19 cellular contexts compared by ENCODE assay signal in the genomic region with DNA sequence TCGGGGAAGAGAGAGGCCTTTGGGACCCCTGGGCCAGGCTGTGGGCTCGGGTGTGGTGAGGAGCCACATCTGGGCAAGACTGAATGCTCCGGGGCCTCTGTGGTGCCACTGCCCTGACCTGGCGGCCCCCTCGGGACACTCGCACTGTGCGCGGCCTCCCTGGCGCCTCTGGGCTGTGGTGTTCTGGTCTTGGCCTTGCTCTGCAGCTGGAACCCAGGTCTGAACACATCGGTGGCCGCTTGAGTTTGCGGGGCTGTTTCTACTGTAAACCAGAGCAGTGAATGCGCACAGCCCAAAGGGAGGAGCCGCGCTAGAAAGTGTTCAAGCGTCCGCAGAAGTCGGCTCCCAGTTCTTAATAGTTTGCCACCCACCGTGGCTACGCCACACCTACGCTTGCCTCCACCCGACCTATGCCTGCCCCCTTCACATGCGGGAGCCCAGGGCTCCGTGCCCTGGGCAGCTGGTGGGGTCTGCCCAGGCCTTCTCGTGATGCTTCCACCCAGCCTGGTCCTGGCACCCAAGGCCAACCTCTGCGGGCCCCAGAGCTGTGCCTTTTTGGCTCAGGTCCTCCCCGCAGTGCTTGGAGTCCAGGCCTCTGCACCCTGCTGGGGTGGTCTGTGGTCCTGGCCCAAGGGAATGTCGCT.
"Had no signal": no experiment of that assay in that cellular context is flagged by ENCODE, and none has a peak within 500 bp of the region (broad histone marks: within the 10 kb centered on the region; RNA-seq: fewer than 3 reads in every experiment).

No MANE protein-coding gene starts in this region.

- H3K27ac Mint-ChIP-seq: activated CD4-positive, alpha-beta T cell treated with anti-CD3 and anti-CD28 coated beads, Interleukin-2, amount 10 ng/mL, durations not matched to agents 7 days and 5 days; activated CD8-positive, alpha-beta T cell treated with anti-CD3 and anti-CD28 coated beads, Interleukin-2, amount 10 ng/mL, durations not matched to agents 7 days and 5 days; activated naive CD4-positive, alpha-beta T cell treated with anti-CD3 and anti-CD28 coated beads for 36 hours; activated naive CD8-positive, alpha-beta T cell treated with anti-CD3 and anti-CD28 coated beads, Interleukin-2, amount 50 U/mL, for 24 hours; activated T-cell treated with anti-CD3 and anti-CD28 coated beads, Interleukin-2, amount 50 U/mL, for 24 hours; activated T-helper 2 cell treated with anti-CD3 and anti-CD28 coated beads, Interferon-gamma antibody, Interleukin-2, Interleukin-4, amounts not matched to agents 10 μg/mL and 5 μg/mL and 100 μg/mL, durations not matched to agents 14 hours and 24 hours and 36 hours; effector memory CD8-positive, alpha-beta T cell; mesothelial cell of epicardium had no signal

- H3K27me3 ChIP-seq: right lobe of liver had no signal

- H3K36me3 Mint-ChIP-seq: T-cell had no signal

- H3K9me3 ChIP-seq: esophagus squamous epithelium, psoas muscle, right lobe of liver had no signal

- H3K36me3 ChIP-seq: esophagus squamous epithelium, right lobe of liver had no signal

- ATAC-seq: activated CD8-positive, alpha-beta T cell treated with anti-CD3 and anti-CD28 coated beads, Interleukin-2, amount 10 ng/mL, durations not matched to agents 7 days and 5 days; activated naive CD8-positive, alpha-beta T cell treated with anti-CD3 and anti-CD28 coated beads, Interleukin-2, amount 50 U/mL, for 24 hours; effector memory CD8-positive, alpha-beta T cell; psoas muscle; right lobe of liver; T-cell had no signal

- H3K4me3 ChIP-seq: esophagus squamous epithelium, lung, psoas muscle, right lobe of liver had no signal

- H3K27ac ChIP-seq: esophagus squamous epithelium, psoas muscle, right lobe of liver had no signal

- H3K4me3 Mint-ChIP-seq: activated CD4-positive, alpha-beta T cell treated with anti-CD3 and anti-CD28 coated beads, Interleukin-2, amount 10 ng/mL, durations not matched to agents 7 days and 5 days; activated CD8-positive, alpha-beta T cell treated with anti-CD3 and anti-CD28 coated beads, Interleukin-2, amount 10 ng/mL, durations not matched to agents 7 days and 5 days; activated naive CD4-positive, alpha-beta T cell treated with anti-CD3 and anti-CD28 coated beads for 36 hours; activated naive CD8-positive, alpha-beta T cell treated with anti-CD3 and anti-CD28 coated beads, Interleukin-2, amount 50 U/mL, for 24 hours; activated T-cell treated with anti-CD3 and anti-CD28 coated beads, Interleukin-2, amount 50 U/mL, for 24 hours; effector memory CD8-positive, alpha-beta T cell; mesothelial cell of epicardium; T-cell had no signal

- DNase-seq: activated CD4-positive, alpha-beta T cell treated with anti-CD3 and anti-CD28 coated beads, Interleukin-2, amount 10 ng/mL, durations not matched to agents 7 days and 5 days; activated CD8-positive, alpha-beta T cell treated with anti-CD3 and anti-CD28 coated beads, Interleukin-2, amount 10 ng/mL, durations not matched to agents 7 days and 5 days; activated naive CD4-positive, alpha-beta T cell treated with anti-CD3 and anti-CD28 coated beads for 36 hours; activated naive CD8-positive, alpha-beta T cell treated with anti-CD3 and anti-CD28 coated beads, Interleukin-2, amount 50 U/mL, for 24 hours; activated T-cell treated with anti-CD3 and anti-CD28 coated beads, Interleukin-2, amount 50 U/mL, for 24 hours; anterior cingulate cortex; caudate nucleus; effector memory CD8-positive, alpha-beta T cell; esophagus squamous epithelium; nephron progenitor cell; stimulated activated CD4-positive, alpha-beta T cell treated with anti-CD3 and anti-CD28 coated beads, Interleukin-4, amount 100 ng/mL, for 4 hours; stimulated activated naive CD4-positive, alpha-beta T cell; T-cell had no signal

- H3K9me3 Mint-ChIP-seq: activated CD4-positive, alpha-beta T cell treated with anti-CD3 and anti-CD28 coated beads, Interleukin-2, amount 10 ng/mL, durations not matched to agents 7 days and 5 days; activated naive CD4-positive, alpha-beta T cell treated with anti-CD3 and anti-CD28 coated beads for 36 hours; activated naive CD8-positive, alpha-beta T cell treated with anti-CD3 and anti-CD28 coated beads, Interleukin-2, amount 50 U/mL, for 24 hours; activated T-cell treated with anti-CD3 and anti-CD28 coated beads, Interleukin-2, amount 50 U/mL, for 24 hours; activated T-helper 2 cell treated with anti-CD3 and anti-CD28 coated beads, Interferon-gamma antibody, Interleukin-2, Interleukin-4, amounts not matched to agents 10 μg/mL and 5 μg/mL and 100 μg/mL, durations not matched to agents 14 hours and 24 hours and 36 hours; brain; effector memory CD8-positive, alpha-beta T cell; mesothelial cell of epicardium; nephron progenitor cell; T-cell had no signal
